19 cellular contexts compared by ENCODE assay signal in genomic region chr5:148372883-148373282, GRCh38. TPM values are rescaled to one million over a fixed set of nuclear protein-coding genes. Genes with fewer than 3 reads are reported as not detected.
"Had no signal": no experiment of that assay in that cellular context is flagged by ENCODE, and none has a peak within 500 bp of the region (broad histone marks: within the 10 kb centered on the region; RNA-seq: fewer than 3 reads in every experiment).

No MANE protein-coding gene starts in this region.

- ATAC-seq: effector memory CD8-positive, alpha-beta T cell; left ventricle myocardium superior; naive thymus-derived CD4-positive, alpha-beta T cell; sciatic nerve; stimulated activated naive B cell treated with anti-CD40 and anti-IgM and Interleukin-4, amounts not matched to agents 10 μg/mL and 1 μg/mL and 100 μg/mL, for 72 hours had no signal

- H3K4me3 ChIP-seq: upper lobe of right lung had no signal

- H3K36me3 ChIP-seq: neutrophil, upper lobe of right lung had no signal

- DNase-seq: activated B cell treated with CpG ODN at 0.5 μM for 24 hours; activated CD4-positive, alpha-beta memory T cell treated with anti-CD3 and anti-CD28 coated beads for 36 hours; activated CD4-positive, alpha-beta T cell treated with anti-CD3 and anti-CD28 coated beads for 4 hours; amniotic stem cell; caudate nucleus; effector memory CD8-positive, alpha-beta T cell; head of caudate nucleus; kidney glomerular epithelial cell; left ventricle myocardium superior; naive thymus-derived CD4-positive, alpha-beta T cell; stimulated activated naive B cell treated with anti-CD40 and anti-IgM and Interleukin-4, amounts not matched to agents 10 μg/mL and 1 μg/mL and 100 μg/mL, for 72 hours; upper lobe of right lung had no signal

- H2AFZ ChIP-seq: parathyroid adenoma had no signal

- H3K79me2 ChIP-seq: parathyroid adenoma had no signal

- H3K9ac ChIP-seq: parathyroid adenoma had no signal

- H3K9me3 ChIP-seq: neutrophil, upper lobe of right lung had no signal

- H3K27ac ChIP-seq: neutrophil, parathyroid adenoma, upper lobe of right lung had no signal

- H3K4me1 ChIP-seq: parathyroid adenoma, upper lobe of right lung had no signal

- H3K27me3 ChIP-seq: neutrophil, upper lobe of right lung had no signal

RNA-seq across cellular contexts. Expression of gene SPINK9, which starts 37.5 kb away (rescaled TPM):
- total RNA-seq: activated B cell treated with CpG ODN at 0.5 μM for 24 hours; activated CD4-positive, alpha-beta memory T cell treated with anti-CD3 and anti-CD28 coated beads for 36 hours; dermis microvascular lymphatic vessel endothelial cell; epithelial cell of proximal tubule; frontal cortex; mucosa of gallbladder; naive thymus-derived CD4-positive, alpha-beta T cell; sciatic nerve; upper lobe of right lung had no signal
